Comparison of ENCODE assay signal across 20 cellular contexts in the genomic region with DNA sequence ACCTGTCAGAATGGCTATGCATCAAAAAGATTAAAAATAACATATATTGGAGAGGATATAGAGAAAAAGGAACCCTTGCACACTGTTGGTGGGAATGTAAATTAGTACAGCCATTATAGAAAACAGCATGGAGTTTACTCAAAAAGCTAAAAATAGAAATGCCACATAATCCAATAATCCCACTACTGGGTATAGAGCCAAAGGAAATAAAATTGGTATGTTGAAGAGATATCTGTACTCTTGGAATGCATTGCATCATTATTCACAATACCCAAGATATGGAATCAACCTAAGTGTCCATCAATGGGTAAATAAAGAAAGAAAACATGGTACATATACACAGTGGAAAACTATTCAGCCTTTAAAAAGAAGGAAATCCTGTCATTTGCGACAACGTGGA.
"Had no signal": no experiment of that assay in that cellular context is flagged by ENCODE, and none has a peak within 500 bp of the region (broad histone marks: within the 10 kb centered on the region; RNA-seq: fewer than 3 reads in every experiment).

No MANE protein-coding gene starts in this region.

- H3K27ac ChIP-seq: HL-60, SJSA1, SK-N-MC had no signal

- H3K4me3 ChIP-seq: SJSA1, SK-N-MC had no signal

- H3K27me3 ChIP-seq: SJSA1 had no signal

- DNase-seq: KBM-7, MV-4-11, NCI-H1048, NCI-H1105, NCI-H1417, NCI-H1436 treated with DMSO at 0.1 percent for 48 hours, NCI-H1694, NCI-H187 treated with DMSO at 0.1 percent for 48 hours, NCI-H2029 treated with DMSO at 0.1 percent for 48 hours, NCI-H2171 treated with DMSO at 0.1 percent for 48 hours, NCI-H524 treated with DMSO at 0.1 percent for 48 hours, NCI-H69, NCI-H774, Right ventricle myocardium superior, RPMI8226, SIG-M5, T-helper 1 cell had no signal

- H3K4me1 ChIP-seq: SJSA1 had no signal

- H3K36me3 ChIP-seq: SJSA1 had no signal

- H3K9me3 ChIP-seq: SJSA1 had no signal
